In genomic region chr12:54368709-54369596, GRCh38 we compare ENCODE assay signal across 1 cellular context.
TF ChIP-seq lines count a peak whose summit lies in the region.

No MANE protein-coding gene starts in this region.

TF ChIP-seq in K562, 482 proteins besides CTCF, POLR2A, EP300 and RAD21 (continues in another document):
- peak; percentile 58; the same call in 1 of the 2 replicates for TF ChIP-seq ELF4 (CRISPR knock-in tag; IDR thresholded peaks at IDR 0.05)
- TF ChIP-seq ZFP30 (CRISPR knock-in tag; IDR thresholded peaks at IDR 0.05; ENCODE audit: borderline replicate concordance), result no peak
- TF ChIP-seq FOXK2 (conservative IDR thresholded peaks at IDR 0.05 in 1 of 2, IDR thresholded peaks at IDR 0.05 in 1 of 2; ENCODE audit: low read depth in 2 of 2), result peak; percentile 44 to 98; a peak in 3 of 4 replicates
- TF ChIP-seq ARID1B (IDR thresholded peaks at IDR 0.05), result peak; percentile 60; the same call in 1 of the 2 replicates
- TF ChIP-seq MBD2 (IDR thresholded peaks at IDR 0.05; ENCODE audit: borderline replicate concordance, low read depth), result peak; percentile 19; the same call in 1 of the 2 replicates
- TF ChIP-seq SIN3A (IDR thresholded peaks at IDR 0.05; ENCODE audit: borderline replicate concordance in 2 of 2, control insufficient read depth in 1 of 2, low read depth in 2 of 2, low read length in 2 of 2), result peak in 1 of 2 experiments; percentile 74; a peak in 3 of 4 replicates
- no peak for TF ChIP-seq KHSRP (IDR thresholded peaks at IDR 0.05)
- no peak for TF ChIP-seq ETV1 (tag; conservative IDR thresholded peaks at IDR 0.05; ENCODE audit: low read depth)
- TF ChIP-seq RBFOX2 (IDR thresholded peaks at IDR 0.05; ENCODE audit: low read depth, low read length), result peak; percentile 64; the same call in 1 of the 2 replicates
- peak; percentile 32; the same call in 1 of the 2 replicates for TF ChIP-seq NCOR1 (IDR thresholded peaks at IDR 0.05)
- 0 out of 2 replicates have a peak, but pooled peaks have one; percentile 31 for TF ChIP-seq LARP7 (IDR thresholded peaks at IDR 0.05)
- TF ChIP-seq MECOM (CRISPR knock-in tag; IDR thresholded peaks at IDR 0.05), result no peak
- peak; percentile 75 for TF ChIP-seq ELF2 (CRISPR knock-in tag; IDR thresholded peaks at IDR 0.05)
- TF ChIP-seq ZNF449 (CRISPR knock-in tag; IDR thresholded peaks at IDR 0.05), result no peak
- peak; percentile 67 for TF ChIP-seq MYC (IDR thresholded peaks at IDR 0.05; ENCODE audit: low read depth, low read length)
- TF ChIP-seq MYC (CRISPR knock-in tag; IDR thresholded peaks at IDR 0.05; ENCODE audit: borderline replicate concordance, low read depth), result no peak
- TF ChIP-seq TFAP4 (CRISPR knock-in tag; IDR thresholded peaks at IDR 0.05; ENCODE audit: borderline replicate concordance), result peak; percentile 96
- TF ChIP-seq HNRNPLL (IDR thresholded peaks at IDR 0.05; ENCODE audit: low read depth, low read length, poor library complexity, severe bottlenecking), result peak; percentile 87
- no peak for TF ChIP-seq ZNF324 (CRISPR knock-in tag; IDR thresholded peaks at IDR 0.05)
- peak; percentile 34 for TF ChIP-seq TAF1 (IDR thresholded peaks at IDR 0.05; ENCODE audit: control insufficient read depth, extremely low read depth, insufficient read depth, low read length, severe bottlenecking)
- TF ChIP-seq ARID3A (IDR thresholded peaks at IDR 0.05; ENCODE audit: borderline replicate concordance, low read depth, low read length), result 0 out of 2 replicates have a peak, but pooled peaks have one; percentile 8
- TF ChIP-seq CREB3L1 (IDR thresholded peaks at IDR 0.05; ENCODE audit: borderline replicate concordance, low read depth), result 0 out of 2 replicates have a peak, but pooled peaks have one; percentile 27
- peak; percentile 70; the same call in 1 of the 2 replicates for TF ChIP-seq NKRF (IDR thresholded peaks at IDR 0.05; ENCODE audit: borderline replicate concordance)
- no peak for TF ChIP-seq E2F5 (CRISPR knock-in tag; IDR thresholded peaks at IDR 0.05)
- 0 out of 2 replicates have a peak, but pooled peaks have one; percentile 62 for TF ChIP-seq ZBTB26 (CRISPR knock-in tag; IDR thresholded peaks at IDR 0.05)
- TF ChIP-seq JUND (IDR thresholded peaks at IDR 0.05; ENCODE audit: borderline replicate concordance, low read depth, low read length), result peak; percentile 48
- TF ChIP-seq JUND (tag; IDR thresholded peaks at IDR 0.05; ENCODE audit: borderline replicate concordance, low read depth, low read length), result no peak; the same call in 2 of the 3 replicates
- TF ChIP-seq CREB3 (tag; conservative IDR thresholded peaks at IDR 0.05; ENCODE audit: low read depth), result no peak
- TF ChIP-seq SUPT5H (IDR thresholded peaks at IDR 0.05), result peak; percentile 69; the same call in 1 of the 2 replicates
- TF ChIP-seq CREB1 (IDR thresholded peaks at IDR 0.05), result peak; percentile 37; the same call in 1 of the 2 replicates
- TF ChIP-seq CREB1 (CRISPR knock-in tag; IDR thresholded peaks at IDR 0.05), result 0 out of 2 replicates have a peak, but pooled peaks have one; percentile 15
- TF ChIP-seq NFIC (IDR thresholded peaks at IDR 0.05), result 0 out of 2 replicates have a peak, but pooled peaks have one; percentile 3
- TF ChIP-seq PHF8 (IDR thresholded peaks at IDR 0.05; ENCODE audit: borderline replicate concordance, low read length), result peak; percentile 9; the same call in 1 of the 2 replicates
- TF ChIP-seq ZNF395 (CRISPR knock-in tag; IDR thresholded peaks at IDR 0.05), result peak; percentile 47; the same call in 1 of the 2 replicates
- 0 out of 2 replicates have a peak, but pooled peaks have one; percentile 24 for TF ChIP-seq ETS1 (conservative IDR thresholded peaks at IDR 0.05; ENCODE audit: control insufficient read depth, low read depth, low read length)
- TF ChIP-seq NEUROD1 (IDR thresholded peaks at IDR 0.05; ENCODE audit: borderline replicate concordance, low read depth, low read length, partially characterized antibody), result peak; percentile 12
- TF ChIP-seq PHF20 (IDR thresholded peaks at IDR 0.05; ENCODE audit: partially characterized antibody), result no peak
- TF ChIP-seq VEZF1 (CRISPR knock-in tag; IDR thresholded peaks at IDR 0.05), result peak; percentile 64
